24 cellular contexts compared by ENCODE assay signal in the genomic region with DNA sequence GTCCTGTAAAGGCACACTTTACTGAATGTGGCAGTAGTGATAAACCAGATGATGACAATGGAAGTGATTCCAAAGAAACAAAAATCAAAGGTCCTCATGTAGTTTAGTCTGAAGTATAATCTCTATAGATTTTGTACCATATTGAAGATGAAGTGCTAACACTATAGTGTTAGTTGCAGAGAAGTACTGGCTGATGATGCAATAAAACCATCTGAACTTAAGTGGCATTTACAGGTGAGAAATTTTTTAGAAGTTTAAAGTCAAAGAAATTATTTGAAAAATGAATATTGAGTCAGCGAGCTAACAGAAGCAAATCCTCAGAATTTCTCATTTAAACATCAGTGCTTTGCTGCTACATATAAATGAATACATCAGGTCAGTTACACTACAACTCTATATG. TPM values are rescaled to one million over a fixed set of nuclear protein-coding genes. Genes with fewer than 3 reads are reported as not detected.
DNase-seq lines count a peak whose midpoint lies in the region; ATAC-seq, FAIRE-seq and TF ChIP-seq lines count a peak whose summit lies in the region.
"Had no signal": no experiment of that assay in that cellular context is flagged by ENCODE, and none has a peak within 500 bp of the region (broad histone marks: within the 10 kb centered on the region; RNA-seq: fewer than 3 reads in every experiment).

No MANE protein-coding gene starts in this region.

- no peak for TF ChIP-seq RAD21 in HepG2 (CRISPR knock-in tag; IDR thresholded peaks at IDR 0.05)
- TF ChIP-seq RAD21 in Ishikawa (IDR thresholded peaks at IDR 0.05; ENCODE audit: low read depth): no peak
- TF ChIP-seq RAD21 in K562 (CRISPR knock-in tag; conservative IDR thresholded peaks at IDR 0.05 in 1 of 2, IDR thresholded peaks at IDR 0.05 in 1 of 2): no peak

- no peaks in the 10 kb centered on the region for H3K4me1 ChIP-seq in HepG2 (ENCODE audit: insufficient read depth, low read length)
- no peaks in the 10 kb centered on the region for H3K4me1 ChIP-seq in right lobe of liver
- no peaks in the 10 kb centered on the region for H3K4me1 ChIP-seq in K562 (replicated peaks in 1 of 2; ENCODE audit: control insufficient read depth in 2 of 2, insufficient read depth in 2 of 2, low read length in 2 of 2)
- no peaks in the 10 kb centered on the region for H3K4me1 ChIP-seq in ovary (ENCODE audit: insufficient read depth)

- no peaks in the 10 kb centered on the region for H3K79me2 ChIP-seq in HepG2 (ENCODE audit: insufficient read depth, low read length)
- no peaks in the 10 kb centered on the region for H3K79me2 ChIP-seq in K562 (ENCODE audit: control insufficient read depth, insufficient read depth, low read length)

- H2AFZ ChIP-seq in HepG2 (ENCODE audit: low read length) (no peak overlapping the region), K562 (ENCODE audit: low read depth, low read length) (no peak overlapping the region)

- POLR2A ChIA-PET in HepG2 (lab: Yijun Ruan, JAX): no interaction called here
- POLR2A ChIA-PET in K562 (lab: Yijun Ruan, JAX): no interaction called here

- BruUV-seq in HepG2 (replicated peaks; lab: Mats Ljungman, UMichigan): no TSS peak
- BruUV-seq in K562 (replicated peaks; lab: Mats Ljungman, UMichigan): no TSS peak

- DNase-seq in HepG2 (ENCODE audit: low spot score) (no peak), right lobe of liver (no peak), K562 (ENCODE audit: extremely low read depth in 1 of 4, low spot score in 3 of 4) (no peak), ovary (no peak), H7 (no peak)
- DNase-seq: 8988T; ACHN; BE2C; C1 segment of cervical spinal cord; CD4-positive, alpha-beta memory T cell; CD4-positive, CD25-positive, alpha-beta regulatory T cell; CD8-positive, alpha-beta memory T cell; DMS 273 treated with DMSO at 0.1 percent for 48 hours; DMS79; DND-41; EL; GDM1 had no signal

- no peaks in the 10 kb centered on the region for H3K36me3 ChIP-seq in HepG2 (replicated peaks in 1 of 2; ENCODE audit: control insufficient read depth in 1 of 2, insufficient read depth in 2 of 2, low read length in 2 of 2)
- H3K36me3 ChIP-seq in right lobe of liver: no peaks in the 10 kb centered on the region
- no peaks in the 10 kb centered on the region for H3K36me3 ChIP-seq in K562 (ENCODE audit: control insufficient read depth, insufficient read depth, low read length)
- H3K36me3 ChIP-seq in ovary: no peaks in the 10 kb centered on the region
- no peaks in the 10 kb centered on the region for H3K36me3 ChIP-seq in H7 (replicated peaks; ENCODE audit: control insufficient read depth, insufficient read depth, low read length)
- H3K36me3 ChIP-seq: BE2C, BLaER1 had no signal

- no peak overlapping the region for H3K9ac ChIP-seq in HepG2 (ENCODE audit: insufficient read depth, low read depth, low read length)
- H3K9ac ChIP-seq in K562 (ENCODE audit: insufficient read depth in 1 of 2, low read depth in 2 of 2, low read length in 2 of 2): no peak overlapping the region
- H3K9ac ChIP-seq: BLaER1 had no signal

- H3K27me3 ChIP-seq in HepG2 (ENCODE audit: control insufficient read depth in 1 of 2, insufficient read depth in 2 of 2, low read length in 2 of 2): peaks cover 2 to 31% of the 10 kb centered on the region in 2 experiments; a peak in 3 of 5 replicates
- H3K27me3 ChIP-seq in right lobe of liver: no peaks in the 10 kb centered on the region
- peaks cover 10 to 20% of the 10 kb centered on the region in 2 experiments for H3K27me3 ChIP-seq in K562 (ENCODE audit: control insufficient read depth in 2 of 2, insufficient read depth in 2 of 2, low read length in 2 of 2)
- H3K27me3 ChIP-seq in ovary: no peaks in the 10 kb centered on the region
- no peaks in the 10 kb centered on the region for H3K27me3 ChIP-seq in H7 (ENCODE audit: control insufficient read depth, insufficient read depth, low read length)
- H3K27me3 ChIP-seq: BE2C, BLaER1 had no signal

- no peak for ATAC-seq in HepG2
- no peak for ATAC-seq in right lobe of liver
- ATAC-seq in K562: no peak
- ATAC-seq in HG03025 (IDR thresholded peaks at IDR 0.05; ENCODE audit: low FRiP score, unreplicated experiment): no peak
- ATAC-seq: GM12878 had no signal

- 2% methylated on average over 1 of the region's 1 CpG for WGBS in HepG2 (ENCODE audit: low lambda C conversion rate)
- 93% methylated on average over 1 of the region's 1 CpG for WGBS in right lobe of liver (ENCODE audit: insufficient coverage, low coverage, low lambda C conversion rate, missing lambda C conversion rate)
- 8% methylated on average over 1 of the region's 1 CpG for WGBS in K562 (ENCODE audit: insufficient coverage, low coverage, missing lambda C conversion rate)
- WGBS in ovary, 3 donors: 93 to 100% (median 97%) methylated on average over 1 of the region's 1 CpG

- H3K4me3 ChIP-seq in HepG2 (replicated peaks in 1 of 3; ENCODE audit: insufficient read depth in 1 of 3, low read depth in 2 of 3, low read length in 3 of 3) (no peak overlapping the region), right lobe of liver (no peak overlapping the region), K562 (no peak overlapping the region), ovary (no peak overlapping the region), H7 (ENCODE audit: insufficient read depth, low read depth, low read length) (no peak overlapping the region)
- H3K4me3 ChIP-seq: BLaER1, GM12878 had no signal

- no peak overlapping the region for H3K27ac ChIP-seq in HepG2 (ENCODE audit: extremely low read length, insufficient read depth, low read length)
- no peak overlapping the region for H3K27ac ChIP-seq in right lobe of liver
- H3K27ac ChIP-seq in K562 (ENCODE audit: extremely low read depth, low read depth, low read length): no peak overlapping the region
- H3K27ac ChIP-seq in ovary: no peak overlapping the region
- H3K27ac ChIP-seq: BLaER1 had no signal

- CTCF ChIA-PET in HepG2 (lab: Yijun Ruan, JAX; ENCODE audit: low intra/inter-chr PET ratio, low total read pairs): no interaction called here
- CTCF ChIA-PET in K562 (lab: Yijun Ruan, JAX; ENCODE audit: low intra/inter-chr PET ratio): no interaction called here

- no peaks in the 10 kb centered on the region for H3K9me1 ChIP-seq in K562 (ENCODE audit: control insufficient read depth, insufficient read depth, low read length)

- H4K20me1 ChIP-seq in HepG2 (ENCODE audit: insufficient read depth, low read length) (no peaks in the 10 kb centered on the region), K562 (replicated peaks; ENCODE audit: control insufficient read depth, insufficient read depth, low read length) (no peaks in the 10 kb centered on the region; the same call in 1 of the 2 replicates)
- H4K20me1 ChIP-seq: BLaER1 had no signal

- in situ Hi-C loops in HepG2 (cut with HindIII; ENCODE audit: extremely low pct_ligation_motif_present, low pct_unique_long_range_greater_than_20kb): loop anchor here (25.0 kb wide), 2 partner anchors 720 to 1095 kb away; a partner anchor contains a TSS
- in situ Hi-C loops in K562 (cut with MboI): loop anchor here (25.0 kb wide), 1 partner anchor 1095 kb away; no protein-coding TSS in a partner anchor

- H3K9me3 ChIP-seq in HepG2 (ENCODE audit: low read length) (no peaks in the 10 kb centered on the region), right lobe of liver (no peaks in the 10 kb centered on the region), K562 (replicated peaks; ENCODE audit: control insufficient read depth, insufficient read depth, low read depth, low read length) (no peaks in the 10 kb centered on the region), ovary (no peaks in the 10 kb centered on the region)
- H3K9me3 ChIP-seq: BE2C, BLaER1 had no signal

- TF ChIP-seq POLR2A in HepG2 (IDR thresholded peaks at IDR 0.05; ENCODE audit: insufficient read depth in 1 of 2, low read depth in 2 of 2, low read length in 2 of 2) (no peak), right lobe of liver (IDR thresholded peaks at IDR 0.05) (no peak), K562 (conservative IDR thresholded peaks at IDR 0.05) (no peak), ovary (IDR thresholded peaks at IDR 0.05) (no peak)

- TF ChIP-seq EP300 in HepG2 (IDR thresholded peaks at IDR 0.05; ENCODE audit: low read depth in 2 of 2, low read length in 2 of 2) (no peak), HepG2 (CRISPR knock-in tag; IDR thresholded peaks at IDR 0.05; ENCODE audit: borderline replicate concordance) (no peak), Ishikawa (IDR thresholded peaks at IDR 0.05; ENCODE audit: borderline replicate concordance) (no peak), K562 (IDR thresholded peaks at IDR 0.05; ENCODE audit: low read length) (no peak), ovary (IDR thresholded peaks at IDR 0.05) (no peak)

- intact Hi-C loops in HepG2 (cut with micrococcal nuclease; ENCODE audit: unreplicated experiment): loop anchor here (5.0 kb wide), 1 partner anchor 45 kb away; a partner anchor contains a TSS
- intact Hi-C loops in right lobe of liver (cut with DNase I): no loop called here
- intact Hi-C loops in K562 (cut with micrococcal nuclease): no loop called here
- intact Hi-C loops in ovary (cut with DNase I): no loop called here

- H3K4me2 ChIP-seq in HepG2 (ENCODE audit: low read depth, low read length) (no peak overlapping the region), K562 (ENCODE audit: insufficient read depth, low read length) (no peak overlapping the region)
- H3K4me2 ChIP-seq: BLaER1 had no signal

- FAIRE-seq in HepG2 (lab: Jason Lieb, UNC) (no peak), K562 (lab: Jason Lieb, UNC) (no peak)
- FAIRE-seq: A204.1, GM12878, GM12892, GM18507 had no signal

- TF ChIP-seq CTCF in HepG2 (CRISPR knock-in tag; IDR thresholded peaks at IDR 0.05) (no peak), right lobe of liver (IDR thresholded peaks at IDR 0.05) (no peak), K562 (IDR thresholded peaks at IDR 0.05 in 2 of 3, conservative IDR thresholded peaks at IDR 0.05 in 1 of 3; ENCODE audit: insufficient read depth in 2 of 3, low read depth in 1 of 3, low read length in 3 of 3) (no peak), ovary (IDR thresholded peaks at IDR 0.05) (no peak)

RNA-seq across cellular contexts. Expression of a gene that starts 43.1 kb away (rescaled TPM):
- total RNA-seq in HepG2 (2016; rRNA removed; fragmentation: Illumina TruSeq; extraction: Trizol) (4.7 and 8.9 TPM in 2 replicates), right lobe of liver (10 to 100 TPM in 5 of 6 experiments, 1 to 10 TPM in 1; 8.8 to 18.5 (median 15.7) TPM), K562 (2014; rRNA removed) (1.5 and 2.8 TPM in 2 replicates), K562 (2014; rRNA removed; fragmentation: Illumina TruSeq; extraction: Trizol) (4.2 and 4.7 TPM in 2 replicates), K562 (2015; rRNA removed; fragmentation: Illumina TruSeq; extraction: Trizol) (3.5 and 4.3 TPM in 2 replicates), K562 (2021) (2.2 and 2.7 TPM in 2 replicates), ovary (1 to 10 TPM; 4.7 to 7.5 (median 6.4) TPM)
- 15.2 and 18.1 TPM in 2 replicates for total RNA-seq in HepG2 (2016; cell fraction: cytosol; rRNA removed; fragmentation: Illumina TruSeq; extraction: Trizol; ENCODE audit: low read depth)
- total RNA-seq in HepG2 (2016; cell fraction: insoluble cytoplasmic fraction; rRNA removed; fragmentation: Illumina TruSeq; extraction: Trizol): 5.3 and 9.6 TPM in 2 replicates
- total RNA-seq in HepG2 (2016; cell fraction: membrane; rRNA removed; fragmentation: Illumina TruSeq; extraction: Trizol): 6.2 and 8.7 TPM in 2 replicates
- 19.6 and 19.9 TPM in 2 replicates for total RNA-seq in HepG2 (2016; cell fraction: nucleus; rRNA removed; fragmentation: Illumina TruSeq; extraction: Trizol)
- polyA plus RNA-seq in HepG2 (2011; rRNA removed) (1.9 and 2.3 TPM in 2 replicates), K562 (2011; rRNA removed) (1.2 and 2.3 TPM in 2 replicates), K562 (2014; fragmentation: Illumina TruSeq; extraction: Trizol) (3.1 and 4.2 TPM in 2 replicates), K562 (2014; fragmentation: Nextera tagmentation; extraction: Ambion mirVana) (1 to 10 TPM; 1.8 to 3.7 TPM), K562 (2014; rRNA removed) (1.9 and 2.6 TPM in 2 replicates), ovary (10 to 100 TPM in 1 of 2 donors, 1 to 10 TPM in 1; 4.8 to 60.9 TPM)
- polyA plus RNA-seq in HepG2 (2011; cell fraction: cytosol; rRNA removed): 0.59 and 0.99 TPM in 2 replicates
- 1.8 and 2.1 TPM in 2 replicates for polyA plus RNA-seq in HepG2 (2011; cell fraction: nucleus; rRNA removed)
- 2.1 and 2.7 TPM in 2 replicates for polyA plus RNA-seq in HepG2 (2012)
- polyA plus RNA-seq in HepG2 (2016; cell fraction: cytosol; fragmentation: Illumina TruSeq; extraction: Trizol; ENCODE audit: low read depth): 0.79 and 0.85 TPM in 2 replicates
- 3.2 and 3.5 TPM in 2 replicates for polyA plus RNA-seq in HepG2 (2016; cell fraction: insoluble cytoplasmic fraction; fragmentation: Illumina TruSeq; extraction: Trizol; ENCODE audit: low read depth)
- 1.1 and 1.6 TPM in 2 replicates for polyA plus RNA-seq in HepG2 (2016; cell fraction: membrane; fragmentation: Illumina TruSeq; extraction: Trizol; ENCODE audit: low read depth)
- 16.4 and 18.5 TPM in 2 replicates for polyA plus RNA-seq in HepG2 (2016; cell fraction: nucleus; fragmentation: Illumina TruSeq; extraction: Trizol; ENCODE audit: insufficient read depth, low read depth)
- 0.40 and 0.84 TPM in 2 replicates for polyA minus RNA-seq in HepG2 (2011; rRNA and poly(A)+ RNA removed; ENCODE audit: low replicate concordance)
- 1.8 and 2.2 TPM in 2 replicates for polyA minus RNA-seq in HepG2 (2011; cell fraction: cytosol; rRNA and poly(A)+ RNA removed)
- 13.8 and 14.3 TPM in 2 replicates for polyA minus RNA-seq in HepG2 (2011; cell fraction: nucleus; rRNA and poly(A)+ RNA removed)
- 1.2 and 6.3 TPM in 2 replicates for total RNA-seq in K562 (2011; cell fraction: chromatin; rRNA removed; ENCODE audit: low replicate concordance)
- 0.79 and 1.2 TPM in 2 replicates for total RNA-seq in K562 (2011; cell fraction: nucleolus; rRNA removed)
- total RNA-seq in K562 (2011; cell fraction: nucleoplasm; rRNA removed): 3.1 and 3.7 TPM in 2 replicates
- polyA plus RNA-seq in K562 (2011; cell fraction: cytosol; rRNA removed): 0.37 and 0.59 TPM in 2 replicates
- 0.73 and 0.87 TPM in 2 replicates for polyA plus RNA-seq in K562 (2011; cell fraction: nucleus; rRNA removed)
- 2.4 and 2.7 TPM in 2 replicates for polyA plus RNA-seq in K562 (2012)
- polyA minus RNA-seq in K562 (2011; rRNA and poly(A)+ RNA removed): 1.8 and 2.0 TPM in 2 replicates
- polyA minus RNA-seq in K562 (2011; cell fraction: cytosol; rRNA and poly(A)+ RNA removed): 1.1 TPM in 1 of 2 replicates, not detected in the other
- polyA minus RNA-seq in K562 (2011; cell fraction: nucleus; rRNA and poly(A)+ RNA removed): 1.7 and 2.2 TPM in 2 replicates
- 1.4 and 1.8 TPM in 2 replicates for total RNA-seq in H7 (2014; rRNA removed; shearing (Covaris generic))
